ENCODE assay signal across 14 cellular contexts in the genomic region with DNA sequence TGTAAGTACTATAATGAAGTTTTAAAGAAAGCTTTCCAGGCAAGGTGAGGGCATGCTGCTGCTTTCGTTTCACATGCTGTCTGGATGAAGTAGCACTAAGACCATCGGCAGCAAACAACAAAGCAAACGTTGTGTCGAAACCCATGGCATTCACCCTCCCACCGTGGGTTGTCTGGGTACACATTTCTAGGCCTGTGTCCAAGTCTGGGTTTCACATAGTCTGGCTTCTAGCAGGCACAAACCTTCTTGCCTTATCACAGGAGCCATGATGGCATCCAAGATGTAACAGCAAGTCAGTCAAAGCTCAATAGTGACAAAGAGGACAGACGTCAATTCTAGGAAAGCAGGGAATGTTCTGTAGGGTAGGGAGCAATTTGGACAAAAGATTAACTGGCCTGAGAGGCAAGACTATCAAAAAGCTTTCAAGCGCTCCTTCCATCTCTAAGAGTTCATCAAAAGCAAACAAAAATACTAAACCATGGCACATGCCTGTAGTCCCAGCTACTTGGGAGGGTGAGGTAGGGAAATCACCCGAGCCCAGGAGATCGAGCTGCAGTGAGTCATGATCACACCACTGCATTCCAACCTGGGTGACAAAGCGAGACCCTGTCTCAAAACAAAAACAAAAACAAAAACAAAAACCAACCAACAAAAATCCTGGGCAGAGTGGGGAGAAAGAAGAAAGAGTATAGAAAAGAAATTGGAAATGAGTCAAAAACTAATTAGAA. TPM values are rescaled to one million over a fixed set of nuclear protein-coding genes. Genes with fewer than 3 reads are reported as not detected.
DNase-seq lines count a peak whose midpoint lies in the region; ATAC-seq and TF ChIP-seq lines count a peak whose summit lies in the region.
"Had no signal": no experiment of that assay in that cellular context is flagged by ENCODE, and none has a peak within 500 bp of the region (broad histone marks: within the 10 kb centered on the region; RNA-seq: fewer than 3 reads in every experiment).

No MANE protein-coding gene starts in this region.

- H3K4me2 ChIP-seq in Karpas-422 (ENCODE audit: low read depth, low read length, poor library complexity, severe bottlenecking) = no peak overlapping the region

- H3K9me2 ChIP-seq in Karpas-422 (replicated peaks; ENCODE audit: insufficient read depth, low read length) = no peaks in the 10 kb centered on the region

- ATAC-seq in foreskin keratinocyte (peak; percentile 64), HG03280 (IDR thresholded peaks at IDR 0.05; ENCODE audit: unreplicated experiment) (no peak)
- ATAC-seq: K562; stimulated activated naive CD8-positive, alpha-beta T cell treated with anti-CD3 and anti-CD28 coated beads, Interleukin-15, amount 100 ng/mL, for 72 hours had no signal

- no peaks in the 10 kb centered on the region for H4K20me1 ChIP-seq in Karpas-422 (ENCODE audit: insufficient read depth, low read depth, low read length)

- no peak overlapping the region for H3K9ac ChIP-seq in Karpas-422 (ENCODE audit: low read length)

- H3K27me3 ChIP-seq in foreskin keratinocyte (no peaks in the 10 kb centered on the region), Karpas-422 (ENCODE audit: low read length) (no peaks in the 10 kb centered on the region), tibial artery (no peaks in the 10 kb centered on the region)
- H3K27me3 ChIP-seq: pancreas, spleen had no signal

- peaks cover 64% of the 10 kb centered on the region for H3K36me3 ChIP-seq in Karpas-422 (ENCODE audit: insufficient read depth, low read length)
- H3K36me3 ChIP-seq in tibial artery = peaks cover 49 to 84% (median 57%) of the 10 kb centered on the region in 3 donors

- intact Hi-C loops in tibial artery (cut with DNase I; ENCODE audit: low total_unique reads) = no loop called here

- H3K79me2 ChIP-seq in Karpas-422 (ENCODE audit: low read length) = no peaks in the 10 kb centered on the region

- in situ Hi-C loops in Caki2 (cut with HindIII; ENCODE audit: low pct_unique_long_range_greater_than_20kb, low sequenced_read_pairs) (no loop called here), SK-MEL-5 (cut with HindIII; ENCODE audit: low pct_unique_long_range_greater_than_20kb, low sequenced_read_pairs) (no loop called here)

- H3K27ac ChIP-seq in foreskin keratinocyte (no peak overlapping the region), Karpas-422 (ENCODE audit: low read length) (no peak overlapping the region), tibial artery (no peak overlapping the region)
- H3K27ac ChIP-seq: pancreas, spleen had no signal

- no peak overlapping the region for H2AFZ ChIP-seq in Karpas-422 (ENCODE audit: low read length)

- H3K4me3 ChIP-seq in Karpas-422 (ENCODE audit: low read length) (no peak overlapping the region), tibial artery (no peak overlapping the region)
- H3K4me3 ChIP-seq: K562, pancreas, spleen had no signal

- H3K4me1 ChIP-seq in foreskin keratinocyte (no peaks in the 10 kb centered on the region), Karpas-422 (ENCODE audit: low read length) (no peaks in the 10 kb centered on the region), tibial artery (no peaks in the 10 kb centered on the region)
- H3K4me1 ChIP-seq: pancreas, spleen had no signal

- TF ChIP-seq CTCF in foreskin keratinocyte (conservative IDR thresholded peaks at IDR 0.05) (no peak), tibial artery (IDR thresholded peaks at IDR 0.05) (no peak)

- DNase-seq in Caki2 (ENCODE audit: low read depth) (peak; percentile 13), SK-MEL-5 (ENCODE audit: low read depth, low spot score) (peak; percentile 42), foreskin keratinocyte (peak; percentile 9 to 42), myocyte (ENCODE audit: low read depth) (peak; percentile 19), Karpas-422 (no peak), tibial artery (no peak), NOMO-1 treated with DMSO at 0.1 percent for 48 hours (lab: John Stamatoyannopoulos, UW; ENCODE audit: unreplicated experiment) (no peak)
- DNase-seq: activated T-cell treated with anti-CD3 and anti-CD28 coated beads for 4 hours; NCI-H345; pancreas; spleen; stimulated activated naive CD8-positive, alpha-beta T cell treated with anti-CD3 and anti-CD28 coated beads, Interleukin-15, amount 100 ng/mL, for 72 hours had no signal

- H3K9me3 ChIP-seq in Karpas-422 (ENCODE audit: low read length) (no peaks in the 10 kb centered on the region), tibial artery (no peaks in the 10 kb centered on the region)
- H3K9me3 ChIP-seq: pancreas, spleen had no signal

RNA-seq across cellular contexts. Expression of a gene that starts 42.7 kb away (rescaled TPM):
- 8.3 and 16.0 TPM in 2 replicates for total RNA-seq in Caki2 (2014; rRNA removed; shearing (Covaris generic); ENCODE audit: low replicate concordance)
- 18.0 and 19.1 TPM in 2 replicates for total RNA-seq in SK-MEL-5 (2014; rRNA removed; shearing (Covaris generic))
- 23.7 and 29.9 TPM in 2 replicates for polyA plus RNA-seq in SK-MEL-5 (2015; cell fraction: cytosol; rRNA removed)
- polyA plus RNA-seq in SK-MEL-5 (2015; cell fraction: nucleus; rRNA removed) = 40.5 and 48.1 TPM in 2 replicates
- total RNA-seq in foreskin keratinocyte = 12.1 and 13.1 TPM in 2 replicates
- polyA plus RNA-seq in foreskin keratinocyte = 5.0 and 6.8 TPM in 2 replicates
- total RNA-seq in myocyte = 12.1 and 14.3 TPM in 2 replicates
- 7.0 TPM for polyA plus RNA-seq in myocyte (2012)
- total RNA-seq in Karpas-422 (2014; rRNA removed; shearing (Covaris generic); ENCODE audit: low replicate concordance) = 16.1 and 23.2 TPM in 2 replicates

Comparison
In these comparisons a context has a peak if more than half of its experiments do, and no peak if none do; other contexts are left out.
1. DNase-seq: peak in Caki2 (single experiment), SK-MEL-5 (single experiment), foreskin keratinocyte (2 of 2) and myocyte (single experiment); none in Karpas-422 (single experiment), tibial artery (0 of 2) and NOMO-1 treated with DMSO at 0.1 percent for 48 hours (single experiment).